34 cellular contexts compared by ENCODE assay signal in genomic region chr13:52112606-52113005, GRCh38. TPM values are rescaled to one million over a fixed set of nuclear protein-coding genes. Genes with fewer than 3 reads are reported as not detected.
"Had no signal": no experiment of that assay in that cellular context is flagged by ENCODE, and none has a peak within 500 bp of the region (broad histone marks: within the 10 kb centered on the region; RNA-seq: fewer than 3 reads in every experiment).

No MANE protein-coding gene starts in this region.

- H3K27ac ChIP-seq: body of pancreas, Peyer's patch, WERI-Rb-1 had no signal

- DNase-seq: activated CD4-positive, alpha-beta memory T cell treated with anti-CD3 and anti-CD28 coated beads, Interleukin-2, amount 10 ng/mL, durations not matched to agents 7 days and 5 days; activated CD4-positive, alpha-beta T cell treated with anti-CD3 and anti-CD28 coated beads for 1 hour; activated CD4-positive, alpha-beta T cell treated with anti-CD3 and anti-CD28 coated beads for 48 hours; activated CD4-positive, CD25-positive, alpha-beta regulatory T cell; activated CD8-positive, alpha-beta memory T cell treated with anti-CD3 and anti-CD28 coated beads for 24 hours; activated CD8-positive, alpha-beta memory T cell treated with anti-CD3 and anti-CD28 coated beads, Interleukin-2, amount 10 ng/mL, durations not matched to agents 7 days and 5 days; activated CD8-positive, alpha-beta memory T cell treated with anti-CD3 and anti-CD28 coated beads, Interleukin-2, amount 50 U/mL, for 48 hours; activated effector memory CD4-positive, alpha-beta T cell treated with anti-CD3 and anti-CD28 coated beads, Interleukin-2, amount 50 U/mL, for 16 hours; activated naive CD4-positive, alpha-beta T cell treated with Interleukin-2 at 50 U/mL for 16 hours; activated naive CD8-positive, alpha-beta T cell treated with anti-CD3 and anti-CD28 coated beads, Interleukin-2, amount 10 ng/mL, durations not matched to agents 7 days and 5 days; activated T-cell treated with anti-CD3 and anti-CD28 coated beads, Interleukin-2, amount 50 U/mL, for 72 hours; body of pancreas; NCI-H1092 treated with DMSO at 0.1 percent for 48 hours; NCI-H1417; NCI-H146; NCI-H187; NCI-H2029 treated with DMSO at 0.1 percent for 48 hours; NCI-H2107; NCI-H2171; NCI-H510A; NCI-H526; NCI-H748 treated with DMSO at 0.1 percent for 48 hours; NK-92 treated with Interleukin-12 subunit alpha and Interleukin-12 subunit beta, amount 100 ng/mL, for 24 hours; PC-3; Peyer's patch; RPMI8226; T1000; WERI-Rb-1 had no signal

- H3K4me1 ChIP-seq: body of pancreas, Peyer's patch had no signal

- H3K27me3 ChIP-seq: body of pancreas, Peyer's patch had no signal

- FAIRE-seq: astrocyte, bronchial epithelial cell, K562 had no signal

- ATAC-seq: activated CD8-positive, alpha-beta memory T cell treated with anti-CD3 and anti-CD28 coated beads, Interleukin-2, amount 10 ng/mL, durations not matched to agents 7 days and 5 days; activated T-cell treated with anti-CD3 and anti-CD28 coated beads, Interleukin-2, amount 50 U/mL, for 72 hours; activated T-helper 17 cell treated with anti-CD3 and anti-CD28 coated beads, Interleukin-2, amount 50 U/mL, for 72 hours; body of pancreas; K562; PC-3 had no signal

- H3K36me3 ChIP-seq: Peyer's patch, WERI-Rb-1 had no signal

- H3K4me3 ChIP-seq: body of pancreas, K562, Peyer's patch had no signal

- H3K9me3 ChIP-seq: body of pancreas, Peyer's patch had no signal

RNA-seq across cellular contexts. Expression of gene NEK5, which starts 16.3 kb away (rescaled TPM):
- total RNA-seq: activated CD4-positive, alpha-beta memory T cell treated with anti-CD3 and anti-CD28 coated beads, Interleukin-2, amount 10 ng/mL, durations not matched to agents 7 days and 5 days; activated CD8-positive, alpha-beta memory T cell treated with anti-CD3 and anti-CD28 coated beads, Interleukin-2, amount 10 ng/mL, durations not matched to agents 7 days and 5 days; activated naive CD8-positive, alpha-beta T cell treated with anti-CD3 and anti-CD28 coated beads, Interleukin-2, amount 10 ng/mL, durations not matched to agents 7 days and 5 days; activated T-helper 17 cell treated with anti-CD3 and anti-CD28 coated beads, Interleukin-2, amount 50 U/mL, for 72 hours; M059J; T-helper 1 cell treated with Interleukin-12 subunit alpha and Interleukin-12 subunit beta and Interleukin-4 antibody, amounts not matched to agents 30 ng/mL and 1 ng/mL, for 36 hours had no signal
